Comparison of ENCODE assay signal across 3 cellular contexts in the genomic region with DNA sequence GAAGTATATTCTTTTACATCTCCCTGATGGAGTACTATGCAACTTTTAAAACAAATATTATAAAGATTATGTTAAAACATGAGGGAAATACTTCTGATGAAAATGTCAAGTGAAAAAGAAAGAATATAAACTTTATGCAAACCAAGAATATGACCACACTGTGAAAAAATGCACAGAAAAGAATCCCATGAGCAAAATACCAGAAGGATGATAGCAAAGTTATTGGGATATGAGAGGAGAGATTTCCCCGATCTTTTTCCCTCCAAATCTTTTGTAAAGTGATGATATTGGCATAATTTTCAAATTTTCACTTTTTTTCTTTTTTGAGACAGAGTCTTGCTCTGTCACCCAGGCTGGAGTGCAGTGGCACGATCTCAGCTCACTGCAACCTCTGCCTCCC.
A peak's percentile ranks its signal among the peaks of the same experiment; 100 is the strongest.
TF ChIP-seq lines count a peak whose summit lies in the region.

No MANE protein-coding gene starts in this region.

TF ChIP-seq in SK-N-SH, 30 proteins besides CTCF, POLR2A, EP300 and RAD21:
- TF ChIP-seq FOSL2 (IDR thresholded peaks at IDR 0.05; ENCODE audit: borderline replicate concordance, low read depth), result peak; percentile 38; the same call in 1 of the 2 replicates
- no peak for TF ChIP-seq TAF1 (IDR thresholded peaks at IDR 0.05; ENCODE audit: borderline replicate concordance, low read depth, low read length)

TF ChIP-seq in SK-N-SH treated with all-trans-retinoic acid at 6 μM for 48 hours, 23 proteins besides CTCF, POLR2A, EP300 and RAD21:
- no peak for TF ChIP-seq ZC3H10 (CRISPR knock-in tag; IDR thresholded peaks at IDR 0.05)
- TF ChIP-seq SNAI2 (CRISPR knock-in tag; IDR thresholded peaks at IDR 0.05), result no peak
- no peak for TF ChIP-seq TOX (CRISPR knock-in tag; IDR thresholded peaks at IDR 0.05; ENCODE audit: borderline replicate concordance)
- no peak for TF ChIP-seq ISL1 (CRISPR knock-in tag; IDR thresholded peaks at IDR 0.05)
- TF ChIP-seq, protein P1, sequence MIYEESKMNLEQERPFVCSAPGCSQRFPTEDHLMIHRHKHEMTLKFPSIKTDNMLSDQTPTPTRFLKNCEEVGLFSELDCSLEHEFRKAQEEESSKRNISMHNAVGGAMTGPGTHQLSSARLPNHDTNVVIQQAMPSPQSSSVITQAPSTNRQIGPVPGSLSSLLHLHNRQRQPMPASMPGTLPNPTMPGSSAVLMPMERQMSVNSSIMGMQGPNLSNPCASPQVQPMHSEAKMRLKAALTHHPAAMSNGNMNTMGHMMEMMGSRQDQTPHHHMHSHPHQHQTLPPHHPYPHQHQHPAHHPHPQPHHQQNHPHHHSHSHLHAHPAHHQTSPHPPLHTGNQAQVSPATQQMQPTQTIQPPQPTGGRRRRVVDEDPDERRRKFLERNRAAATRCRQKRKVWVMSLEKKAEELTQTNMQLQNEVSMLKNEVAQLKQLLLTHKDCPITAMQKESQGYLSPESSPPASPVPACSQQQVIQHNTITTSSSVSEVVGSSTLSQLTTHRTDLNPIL (CRISPR knock-in tag; IDR thresholded peaks at IDR 0.05; ENCODE audit: low read depth), result no peak
- TF ChIP-seq TCF4 (CRISPR knock-in tag; IDR thresholded peaks at IDR 0.05; ENCODE audit: borderline replicate concordance), result no peak
- no peak for TF ChIP-seq RARB (CRISPR knock-in tag; IDR thresholded peaks at IDR 0.05)
TF ChIP-seq in SK-N-SH treated with all-trans-retinoic acid at 6 μM for 48 hours: peak in this region for 0.

TF ChIP-seq in IMR-90, 13 proteins besides CTCF, POLR2A, EP300 and RAD21:
- no peak for TF ChIP-seq CEBPB (IDR thresholded peaks at IDR 0.05; ENCODE audit: low read depth, low read length)
- TF ChIP-seq RFX5 (IDR thresholded peaks at IDR 0.05; ENCODE audit: low read depth, low read length), result no peak
- TF ChIP-seq MAFK (IDR thresholded peaks at IDR 0.05; ENCODE audit: low read depth, low read length), result 0 out of 2 replicates have a peak, but pooled peaks have one; percentile 6
